Comparison of ENCODE assay signal across 8 cellular contexts in the genomic region with DNA sequence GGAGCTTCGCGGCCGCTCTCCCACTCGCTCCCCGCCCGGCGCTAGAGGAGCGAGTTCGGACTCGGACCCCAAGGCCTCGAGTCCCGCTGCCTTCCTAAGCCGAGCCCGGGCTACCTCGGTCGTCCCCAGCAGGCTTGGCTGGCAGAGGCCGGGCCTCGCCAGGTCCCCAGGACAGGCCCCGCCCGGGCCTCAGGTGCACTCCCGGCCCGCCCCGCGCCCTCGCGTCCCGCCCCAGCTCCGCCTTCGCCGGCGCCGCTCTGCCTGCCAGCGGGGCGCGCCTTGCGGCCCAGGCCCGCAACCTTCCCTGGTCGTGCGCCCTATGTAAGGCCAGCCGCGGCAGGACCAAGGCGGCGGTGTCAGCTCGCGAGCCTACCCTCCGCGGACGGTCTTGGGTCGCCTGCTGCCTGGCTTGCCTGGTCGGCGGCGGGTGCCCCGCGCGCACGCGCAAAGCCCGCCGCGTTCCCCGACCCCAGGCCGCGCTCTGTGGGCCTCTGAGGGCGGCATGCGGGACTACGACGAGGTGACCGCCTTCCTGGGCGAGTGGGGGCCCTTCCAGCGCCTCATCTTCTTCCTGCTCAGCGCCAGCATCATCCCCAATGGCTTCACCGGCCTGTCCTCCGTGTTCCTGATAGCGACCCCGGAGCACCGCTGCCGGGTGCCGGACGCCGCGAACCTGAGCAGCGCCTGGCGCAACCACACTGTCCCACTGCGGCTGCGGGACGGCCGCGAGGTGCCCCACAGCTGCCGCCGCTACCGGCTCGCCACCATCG. TPM values are rescaled to one million over a fixed set of nuclear protein-coding genes. Genes with fewer than 3 reads are reported as not detected.
A peak's percentile ranks its signal among the peaks of the same experiment; 100 is the strongest.
DNase-seq lines count a peak whose midpoint lies in the region; ATAC-seq, FAIRE-seq and TF ChIP-seq lines count a peak whose summit lies in the region.

SLC22A5 (plus strand) TSS at position 240 of the 770 bp plus-strand sequence; CDS start at position 503, 263 bp downstream.

- H3K36me3 ChIP-seq in neutrophil = no peaks in the 10 kb centered on the region
- no peaks in the 10 kb centered on the region for H3K36me3 ChIP-seq in testis (ENCODE audit: low read depth, missing control alignments)

- intact Hi-C loops in testis (cut with DNase I; ENCODE audit: low total_unique reads) = no loop called here

- no peak for FAIRE-seq in frontal cortex (lab: Jason Lieb, UNC)

- ATAC-seq in GM19455 (IDR thresholded peaks at IDR 0.05; ENCODE audit: unreplicated experiment) = peak; percentile 93
- peak; percentile 78 for ATAC-seq in HG03565 (IDR thresholded peaks at IDR 0.05; ENCODE audit: unreplicated experiment)

- in situ Hi-C loops in Caki2 (cut with HindIII; ENCODE audit: low pct_unique_long_range_greater_than_20kb, low sequenced_read_pairs) = no loop called here

- H3K4me3 ChIP-seq in neutrophil (ENCODE audit: low read depth in 1 of 2, low read length in 1 of 2) = peak within 1 kb of the TSS; percentile 68 to 85
- H3K4me3 ChIP-seq in testis = peak within 1 kb of the TSS; percentile 79 to 80

- H3K4me1 ChIP-seq in neutrophil (ENCODE audit: control insufficient read depth in 1 of 2, insufficient read depth in 1 of 2, low read depth in 1 of 2, low read length in 1 of 2) (peaks cover 10 to 14% of the 10 kb centered on the region in 2 experiments), testis (peaks cover 6% of the 10 kb centered on the region)

- H3K9me3 ChIP-seq in neutrophil (no peaks in the 10 kb centered on the region), testis (no peaks in the 10 kb centered on the region)

- whole genome bisulfite sequencing in testis, 2 donors = 0% methylated on average over 10 to 47 of the region's 93 CpGs

- no peak for TF ChIP-seq POLR2A in testis (IDR thresholded peaks at IDR 0.05)

- no peak for TF ChIP-seq CTCF in neutrophil (IDR thresholded peaks at IDR 0.05)
- no peak for TF ChIP-seq CTCF in testis (IDR thresholded peaks at IDR 0.05)

- DNase-seq in Caki2 (ENCODE audit: low read depth) (peak; percentile 80), RKO (ENCODE audit: low spot score) (peak; percentile 61), activated gamma-delta T cell (lab: John Stamatoyannopoulos, UW) (peak; percentile 60), frontal cortex (ENCODE audit: low spot score in 2 of 2) (peak; percentile 61 to 64), testis (peak; percentile 72)

- peak within 1 kb of the TSS; percentile 34 for H3K27ac ChIP-seq in neutrophil
- peak within 1 kb of the TSS; percentile 81 to 89 for H3K27ac ChIP-seq in testis

- peaks cover 30% of the 10 kb centered on the region for H3K27me3 ChIP-seq in neutrophil
- no peaks in the 10 kb centered on the region for H3K27me3 ChIP-seq in testis

RNA-seq across cellular contexts. Expression of gene SLC22A5, which starts in this region (rescaled TPM):
- 19.7 and 36.8 TPM in 2 replicates for total RNA-seq in Caki2 (2014; rRNA removed; shearing (Covaris generic); ENCODE audit: low replicate concordance)
- 6.5 TPM for total RNA-seq in frontal cortex
- total RNA-seq in testis = 10 to 100 TPM in 1 of 2 donors, 1 to 10 TPM in 1; 9.5 to 11.8 TPM
- polyA plus RNA-seq in testis (ENCODE audit: insufficient read depth, low read depth, low replicate concordance) = 11.9 TPM

Comparison
In these comparisons a context has a peak if more than half of its experiments do, and no peak if none do; other contexts are left out.
1. Peak in every context shown above with its lines: DNase-seq, ATAC-seq, H3K4me3 ChIP-seq and H3K27ac ChIP-seq.